22 cellular contexts compared by ENCODE assay signal in genomic region chr12:44819884-44820283, GRCh38.
"Had no signal": no experiment of that assay in that cellular context is flagged by ENCODE, and none has a peak within 500 bp of the region (broad histone marks: within the 10 kb centered on the region; RNA-seq: fewer than 3 reads in every experiment).

No MANE protein-coding gene starts in this region.

- H3K27me3 ChIP-seq: ovary, stomach, testis had no signal

- H3K27ac ChIP-seq: ovary, psoas muscle, skin epidermis, stomach, testis, WERI-Rb-1 had no signal

- H3K4me3 ChIP-seq: mucosa of descending colon, ovary, psoas muscle, skin epidermis, stomach, testis had no signal

- ATAC-seq: left cardiac atrium, mucosa of descending colon, psoas muscle, right cardiac atrium, SK-N-SH treated with all-trans-retinoic acid at 6 μM for 48 hours had no signal

- H3K36me3 Mint-ChIP-seq: naive B cell, type B pancreatic cell had no signal

- H3K27ac Mint-ChIP-seq: naive B cell, type B pancreatic cell had no signal

- DNase-seq: activated CD4-positive, alpha-beta T cell treated with anti-CD3 and anti-CD28 coated beads for 1 hour; anterior cingulate cortex; caudate nucleus; erythroblast; foreskin melanocyte; glutamatergic neuron; hippocampal formation; left cardiac atrium; mesenchymal stem cell; mucosa of descending colon; naive B cell; ovary; psoas muscle; right cardiac atrium; SIG-M5; stomach; testis; WERI-Rb-1 had no signal

- H3K9me3 Mint-ChIP-seq: type B pancreatic cell had no signal

- H3K9me3 ChIP-seq: mucosa of descending colon, ovary, psoas muscle, stomach, testis had no signal

- H3K4me3 Mint-ChIP-seq: brain, naive B cell, type B pancreatic cell had no signal

- H3K4me1 Mint-ChIP-seq: naive B cell had no signal

- H3K36me3 ChIP-seq: ovary, stomach had no signal

- H3K4me1 ChIP-seq: psoas muscle, testis had no signal

- H3K27me3 Mint-ChIP-seq: brain, type B pancreatic cell had no signal
